Comparison of ENCODE assay signal across 21 cellular contexts in the genomic region with DNA sequence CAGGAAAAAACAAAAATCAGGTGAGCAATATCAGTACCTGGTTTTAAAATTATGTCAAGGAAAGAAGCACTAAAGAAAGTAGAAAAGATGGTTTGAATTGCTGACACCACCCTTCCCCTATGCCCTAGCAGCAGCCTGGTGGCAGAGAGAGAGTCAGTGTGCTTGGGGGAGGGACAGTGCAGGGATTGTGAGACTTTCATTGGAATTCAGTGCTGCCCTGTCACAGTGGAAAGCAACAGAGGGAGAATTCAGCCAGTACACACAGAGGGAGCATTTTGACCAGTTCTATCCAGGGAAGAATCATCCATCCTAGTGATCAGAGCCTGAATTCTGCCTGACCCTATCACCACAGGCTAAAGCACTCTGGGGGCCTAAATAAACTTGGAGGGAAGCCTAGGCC.
DNase-seq lines count a peak whose midpoint lies in the region; ATAC-seq lines count a peak whose summit lies in the region.
"Had no signal": no experiment of that assay in that cellular context is flagged by ENCODE, and none has a peak within 500 bp of the region (broad histone marks: within the 10 kb centered on the region; RNA-seq: fewer than 3 reads in every experiment).

No MANE protein-coding gene starts in this region.

- DNase-seq in Ammon's horn (ENCODE audit: low spot score) (peak; percentile 77), amygdala (lab: John Stamatoyannopoulos, UW) (peak in 41 of 56 donors; percentile 0 to 79 (median 16)), hippocampal formation (lab: John Stamatoyannopoulos, UW) (peak; percentile 59 to 73), midbrain (lab: John Stamatoyannopoulos, UW) (peak; percentile 67), HuH-7.5 (ENCODE audit: low spot score) (no peak), sciatic nerve (ENCODE audit: low spot score) (no peak)
- DNase-seq in activated T-cell treated with anti-CD3 and anti-CD28 coated beads, Interleukin-2, amount 50 U/mL, for 48 hours, result no peak
- DNase-seq: activated CD4-positive, alpha-beta memory T cell treated with anti-CD3 and anti-CD28 coated beads, Interleukin-2, amount 10 ng/mL, durations not matched to agents 7 days and 5 days; CD4-positive, alpha-beta T cell; cortex of kidney; foreskin melanocyte; HCEC 1CT; KBM-7; mammary epithelial cell; MM.1S; NCI-H1436; NCI-H2107; NCI-H774 had no signal

- ATAC-seq in sciatic nerve, result no peak
- no peak for ATAC-seq in HG03521 (IDR thresholded peaks at IDR 0.05; ENCODE audit: unreplicated experiment)
- ATAC-seq: activated CD4-positive, CD25-positive, alpha-beta regulatory T cell treated with anti-CD3 and anti-CD28 coated beads, Interleukin-2, amount 50 U/mL, for 24 hours; activated naive CD4-positive, alpha-beta T cell treated with anti-CD3 and anti-CD28 coated beads, Interleukin-2, amount 50 U/mL, for 72 hours had no signal

- intact Hi-C loops in sciatic nerve (cut with DNase I), result no loop called here

Comparison
In these comparisons a context has a peak if more than half of its experiments do, and no peak if none do; other contexts are left out.
1. DNase-seq: peak in Ammon's horn (single experiment), amygdala (41 of 56), hippocampal formation (2 of 2) and midbrain (single experiment); none in HuH-7.5 (single experiment), activated T-cell treated with anti-CD3 and anti-CD28 coated beads, Interleukin-2, amount 50 U/mL, for 48 hours (0 of 2) and sciatic nerve (single experiment).